Comparison of ENCODE assay signal across 9 cellular contexts in the genomic region with DNA sequence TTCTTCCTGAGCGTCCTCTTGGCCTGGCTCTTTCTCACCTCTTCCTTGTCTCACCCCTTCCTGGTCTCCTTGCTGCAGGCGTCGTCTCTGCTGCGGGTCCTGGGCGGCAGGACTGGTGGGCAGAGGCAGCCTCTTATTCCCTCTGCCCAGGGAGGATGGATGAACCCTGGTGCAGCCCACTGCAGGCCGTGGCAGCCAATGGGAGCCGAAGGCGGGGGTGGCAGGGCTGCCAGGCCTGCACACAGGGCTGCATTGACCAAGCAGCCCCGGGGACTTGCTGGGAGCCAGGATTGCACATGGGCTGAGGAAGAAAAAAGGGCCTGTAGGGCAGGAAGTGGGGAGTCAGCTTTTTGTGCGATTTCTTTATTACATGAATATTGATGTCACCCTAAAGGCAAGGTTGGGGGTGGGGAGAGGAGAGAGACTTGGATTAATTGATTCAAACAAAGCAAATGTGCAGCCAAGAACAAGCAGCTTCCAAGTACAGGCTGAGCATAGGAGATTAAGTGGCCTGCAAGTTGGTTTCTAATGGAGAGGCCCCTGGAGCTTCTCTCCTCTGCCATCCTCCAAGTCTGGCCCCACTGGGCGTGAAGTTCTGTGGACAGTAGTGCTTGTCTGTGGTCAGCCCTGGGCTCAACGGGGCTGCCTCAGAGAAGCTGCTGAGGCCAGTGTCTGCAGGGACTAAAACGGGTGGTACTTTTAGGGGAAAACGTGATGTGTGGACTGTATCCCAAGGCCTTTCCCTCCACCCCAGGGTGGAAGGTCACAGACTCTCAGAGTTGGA. TPM values are rescaled to one million over a fixed set of nuclear protein-coding genes. Genes with fewer than 3 reads are reported as not detected.
A peak's percentile ranks its signal among the peaks of the same experiment; 100 is the strongest.
DNase-seq lines count a peak whose midpoint lies in the region; ATAC-seq and TF ChIP-seq lines count a peak whose summit lies in the region.
"Had no signal": no experiment of that assay in that cellular context is flagged by ENCODE, and none has a peak within 500 bp of the region (broad histone marks: within the 10 kb centered on the region; RNA-seq: fewer than 3 reads in every experiment).

A gene (minus strand): TSS at position 108 of the 784 bp plus-strand sequence. CDS start 2,667 bp downstream, outside the sequence.

- peaks cover 42% of the 10 kb centered on the region for H3K4me1 Mint-ChIP-seq in activated CD8-positive, alpha-beta T cell treated with anti-CD3 and anti-CD28 coated beads for 36 hours (ENCODE audit: low read depth)
- peaks cover 40% of the 10 kb centered on the region for H3K4me1 Mint-ChIP-seq in stimulated activated effector memory CD8-positive, alpha-beta T cell treated with anti-CD3 and anti-CD28 coated beads, Interleukin-12 subunit alpha, Interleukin-12 subunit beta, amount 100 ng/mL, for 72 hours

- intact Hi-C loops in activated CD8-positive, alpha-beta T cell treated with anti-CD3 and anti-CD28 coated beads for 36 hours (cut with micrococcal nuclease) = no loop called here

- CTCF ChIA-PET in activated CD8-positive, alpha-beta T cell treated with anti-CD3 and anti-CD28 coated beads for 36 hours (lab: Charles Lee) = no interaction called here

- no peak for TF ChIP-seq CTCF in activated CD8-positive, alpha-beta T cell treated with anti-CD3 and anti-CD28 coated beads for 36 hours (IDR thresholded peaks at IDR 0.05)

- POLR2A ChIA-PET in activated CD8-positive, alpha-beta T cell treated with anti-CD3 and anti-CD28 coated beads for 36 hours (lab: Charles Lee) = interaction anchor here (0.7 to 1.7 kb wide), 6 partner anchors 8 to 110 kb away, joined by 4 to 19 read pairs (median 5); a partner anchor contains a TSS

- peak within 1 kb of the TSS; percentile 82 for H3K27ac Mint-ChIP-seq in activated CD8-positive, alpha-beta T cell treated with anti-CD3 and anti-CD28 coated beads for 36 hours
- peak within 1 kb of the TSS; percentile 92 for H3K27ac Mint-ChIP-seq in stimulated activated effector memory CD8-positive, alpha-beta T cell treated with anti-CD3 and anti-CD28 coated beads, Interleukin-12 subunit alpha, Interleukin-12 subunit beta, amount 100 ng/mL, for 72 hours

- peak; percentile 64 for ATAC-seq in activated CD8-positive, alpha-beta T cell treated with anti-CD3 and anti-CD28 coated beads for 36 hours
- no peak for ATAC-seq in stimulated activated effector memory CD8-positive, alpha-beta T cell treated with anti-CD3 and anti-CD28 coated beads, Interleukin-12 subunit alpha, Interleukin-12 subunit beta, amount 100 ng/mL, for 72 hours
- no peak for ATAC-seq in HG03469 (IDR thresholded peaks at IDR 0.05; ENCODE audit: unreplicated experiment)

- DNase-seq in DMS 273 (lab: John Stamatoyannopoulos, UW; ENCODE audit: unreplicated experiment) (peak; percentile 12), DMS 273 treated with DMSO at 0.1 percent for 48 hours (lab: John Stamatoyannopoulos, UW) (no peak), iPS DF 19.7 (ENCODE audit: low read depth, low spot score) (peak; percentile 3), H4 (ENCODE audit: low spot score) (no peak), NOMO-1 treated with dmso at 0.1 percent for 144 hours (lab: John Stamatoyannopoulos, UW; ENCODE audit: unreplicated experiment) (no peak)
- peak; percentile 33 for DNase-seq in activated CD8-positive, alpha-beta T cell treated with anti-CD3 and anti-CD28 coated beads for 36 hours
- no peak for DNase-seq in stimulated activated effector memory CD8-positive, alpha-beta T cell treated with anti-CD3 and anti-CD28 coated beads, Interleukin-12 subunit alpha, Interleukin-12 subunit beta, amount 100 ng/mL, for 72 hours (ENCODE audit: low spot score in 2 of 2)
- DNase-seq: NCI-H1694 treated with DMSO at 0.1 percent for 48 hours had no signal

- peaks cover under 1% of the 10 kb centered on the region for H3K9me3 Mint-ChIP-seq in activated CD8-positive, alpha-beta T cell treated with anti-CD3 and anti-CD28 coated beads for 36 hours
- H3K9me3 Mint-ChIP-seq in stimulated activated effector memory CD8-positive, alpha-beta T cell treated with anti-CD3 and anti-CD28 coated beads, Interleukin-12 subunit alpha, Interleukin-12 subunit beta, amount 100 ng/mL, for 72 hours = no peaks in the 10 kb centered on the region

- H3K36me3 Mint-ChIP-seq in activated CD8-positive, alpha-beta T cell treated with anti-CD3 and anti-CD28 coated beads for 36 hours (ENCODE audit: low read depth) = no peaks in the 10 kb centered on the region
- H3K36me3 Mint-ChIP-seq in stimulated activated effector memory CD8-positive, alpha-beta T cell treated with anti-CD3 and anti-CD28 coated beads, Interleukin-12 subunit alpha, Interleukin-12 subunit beta, amount 100 ng/mL, for 72 hours = no peaks in the 10 kb centered on the region

- no peaks in the 10 kb centered on the region for H3K27me3 Mint-ChIP-seq in activated CD8-positive, alpha-beta T cell treated with anti-CD3 and anti-CD28 coated beads for 36 hours

- peak within 1 kb of the TSS; percentile 69 for H3K4me3 Mint-ChIP-seq in activated CD8-positive, alpha-beta T cell treated with anti-CD3 and anti-CD28 coated beads for 36 hours
- peak within 1 kb of the TSS; percentile 45 for H3K4me3 Mint-ChIP-seq in stimulated activated effector memory CD8-positive, alpha-beta T cell treated with anti-CD3 and anti-CD28 coated beads, Interleukin-12 subunit alpha, Interleukin-12 subunit beta, amount 100 ng/mL, for 72 hours

RNA-seq across cellular contexts. Expression of the gene that starts here (rescaled TPM):
- 1 to 10 TPM; 2.7 to 3.0 TPM for total RNA-seq in activated CD8-positive, alpha-beta T cell treated with anti-CD3 and anti-CD28 coated beads for 36 hours
- total RNA-seq in H4 (2014; rRNA removed; shearing (Covaris generic)) = not detected in 2 replicates

Comparison
In these comparisons a context has a peak if more than half of its experiments do, and no peak if none do; other contexts are left out.
1. DNase-seq: peak in DMS 273 (single experiment), activated CD8-positive, alpha-beta T cell treated with anti-CD3 and anti-CD28 coated beads for 36 hours (single experiment) and iPS DF 19.7 (single experiment); none in DMS 273 treated with DMSO at 0.1 percent for 48 hours (single experiment), stimulated activated effector memory CD8-positive, alpha-beta T cell treated with anti-CD3 and anti-CD28 coated beads, Interleukin-12 subunit alpha, Interleukin-12 subunit beta, amount 100 ng/mL, for 72 hours (0 of 2), H4 (single experiment) and NOMO-1 treated with dmso at 0.1 percent for 144 hours (single experiment).